Comparison of ENCODE assay signal across 20 cellular contexts in genomic region chr20:32855387-32855786, GRCh38. TPM values are rescaled to one million over a fixed set of nuclear protein-coding genes. Genes with fewer than 3 reads are reported as not detected.
A peak's percentile ranks its signal among the peaks of the same experiment; 100 is the strongest.
DNase-seq lines count a peak whose midpoint lies in the region; ATAC-seq and TF ChIP-seq lines count a peak whose summit lies in the region.
"Had no signal": no experiment of that assay in that cellular context is flagged by ENCODE, and none has a peak within 500 bp of the region (broad histone marks: within the 10 kb centered on the region; RNA-seq: fewer than 3 reads in every experiment).

No MANE protein-coding gene starts in this region.

- peaks cover 7% of the 10 kb centered on the region for H3K36me3 ChIP-seq in CD8-positive, alpha-beta T cell (ENCODE audit: insufficient read depth, low read length)
- H3K36me3 ChIP-seq: breast epithelium had no signal

- TF ChIP-seq CTCF in CD8-positive, alpha-beta T cell (IDR thresholded peaks at IDR 0.05) = no peak

- no peak overlapping the region for H3K4me3 Mint-ChIP-seq in activated CD4-positive, alpha-beta T cell treated with anti-CD3 and anti-CD28 coated beads for 36 hours
- H3K4me3 Mint-ChIP-seq in CD8-positive, alpha-beta T cell = no peak overlapping the region
- H3K4me3 Mint-ChIP-seq in immature natural killer cell = no peak overlapping the region

- H3K9me3 ChIP-seq in CD8-positive, alpha-beta T cell (ENCODE audit: low read length) = no peaks in the 10 kb centered on the region
- H3K9me3 ChIP-seq: BE2C, breast epithelium, mucosa of descending colon had no signal

- H3K4me3 ChIP-seq in CD8-positive, alpha-beta T cell (ENCODE audit: low read depth, low read length) = no peak overlapping the region
- H3K4me3 ChIP-seq: breast epithelium, mucosa of descending colon had no signal

- intact Hi-C loops in activated CD4-positive, alpha-beta T cell treated with anti-CD3 and anti-CD28 coated beads for 36 hours (cut with DNase I, micrococcal nuclease) = no loop called here
- intact Hi-C loops in CD8-positive, alpha-beta T cell (cut with DNase I, micrococcal nuclease) = loop anchor here in 1 of 2 experiments (5.0 kb wide), 1 partner anchor 63 kb away; no protein-coding TSS in a partner anchor
- intact Hi-C loops in left ventricle myocardium superior (cut with micrococcal nuclease) = no loop called here

- CTCF ChIA-PET in activated CD4-positive, alpha-beta T cell treated with anti-CD3 and anti-CD28 coated beads for 36 hours (lab: Charles Lee) = interaction anchor here (1.0 kb wide), 1 partner anchor 9 kb away, joined by 3 read pairs; no protein-coding TSS in a partner anchor
- CTCF ChIA-PET in CD8-positive, alpha-beta T cell (lab: Charles Lee) = no interaction called here

- DNase-seq in activated CD4-positive, alpha-beta T cell treated with anti-CD3 and anti-CD28 coated beads for 36 hours = no peak
- no peak for DNase-seq in activated CD4-positive, alpha-beta T cell treated with anti-CD3 and anti-CD28 coated beads for 48 hours
- DNase-seq in CD8-positive, alpha-beta T cell = no peak
- DNase-seq in RPMI8226 (peak; percentile 82), immature natural killer cell (no peak), left ventricle myocardium superior (no peak), HuH-7 (ENCODE audit: low spot score) (no peak)
- DNase-seq: activated T-cell treated with anti-CD3 and anti-CD28 coated beads, Interleukin-2, amount 50 U/mL, for 4 hours; BE2C; dermis blood vessel endothelial cell; mucosa of descending colon; NCI-H1417 treated with DMSO at 0.1 percent for 48 hours; NCI-H526; SHP77 treated with DMSO at 0.1 percent for 48 hours; stimulated activated CD4-positive, alpha-beta T cell treated with anti-CD3 and anti-CD28 coated beads, Interleukin-4, amount 100 ng/mL, for 24 hours had no signal

- H3K27me3 Mint-ChIP-seq in activated CD4-positive, alpha-beta T cell treated with anti-CD3 and anti-CD28 coated beads for 36 hours = no peaks in the 10 kb centered on the region
- H3K27me3 Mint-ChIP-seq in CD8-positive, alpha-beta T cell (ENCODE audit: low read depth) = no peaks in the 10 kb centered on the region
- peaks cover 0 to 3% (median 3%) of the 10 kb centered on the region in 3 donors for H3K27me3 Mint-ChIP-seq in immature natural killer cell (ENCODE audit: low read depth in 3 of 3)

- no peaks in the 10 kb centered on the region for H3K27me3 ChIP-seq in CD8-positive, alpha-beta T cell (ENCODE audit: insufficient read depth, low read length)
- H3K27me3 ChIP-seq: BE2C, breast epithelium had no signal

- ATAC-seq in activated CD4-positive, alpha-beta T cell treated with anti-CD3 and anti-CD28 coated beads for 36 hours = no peak
- ATAC-seq in CD8-positive, alpha-beta T cell = no peak
- no peak for ATAC-seq in left ventricle myocardium superior
- no peak for ATAC-seq in HG02840 (IDR thresholded peaks at IDR 0.05; ENCODE audit: low FRiP score, unreplicated experiment)
- ATAC-seq: HCT116, HepG2, mucosa of descending colon had no signal

- no peaks in the 10 kb centered on the region for H3K9me3 Mint-ChIP-seq in activated CD4-positive, alpha-beta T cell treated with anti-CD3 and anti-CD28 coated beads for 36 hours (ENCODE audit: low read depth)
- no peaks in the 10 kb centered on the region for H3K9me3 Mint-ChIP-seq in CD8-positive, alpha-beta T cell
- no peaks in the 10 kb centered on the region for H3K9me3 Mint-ChIP-seq in immature natural killer cell
- H3K9me3 Mint-ChIP-seq: activated T-cell treated with anti-CD3 and anti-CD28 coated beads, Interleukin-2, amount 50 U/mL, for 4 hours had no signal

- no peak overlapping the region for H3K27ac ChIP-seq in CD8-positive, alpha-beta T cell (ENCODE audit: low read depth, low read length)
- H3K27ac ChIP-seq: breast epithelium had no signal

- H3K27ac Mint-ChIP-seq in activated CD4-positive, alpha-beta T cell treated with anti-CD3 and anti-CD28 coated beads for 36 hours = peak overlapping the region; percentile 85
- H3K27ac Mint-ChIP-seq in CD8-positive, alpha-beta T cell = peak overlapping the region; percentile 47
- H3K27ac Mint-ChIP-seq in immature natural killer cell = peak overlapping the region; percentile 64 to 78 (median 70)

- no peaks in the 10 kb centered on the region for H3K4me1 ChIP-seq in CD8-positive, alpha-beta T cell (ENCODE audit: insufficient read depth, low read length)
- H3K4me1 ChIP-seq: BE2C, breast epithelium had no signal

- H3K4me1 Mint-ChIP-seq in activated CD4-positive, alpha-beta T cell treated with anti-CD3 and anti-CD28 coated beads for 36 hours = peaks cover 20% of the 10 kb centered on the region
- H3K4me1 Mint-ChIP-seq in CD8-positive, alpha-beta T cell (ENCODE audit: low read depth) = peaks cover 24% of the 10 kb centered on the region
- peaks cover 28 to 50% of the 10 kb centered on the region in 2 donors for H3K4me1 Mint-ChIP-seq in immature natural killer cell

- peaks cover 32% of the 10 kb centered on the region for H3K36me3 Mint-ChIP-seq in activated CD4-positive, alpha-beta T cell treated with anti-CD3 and anti-CD28 coated beads for 36 hours (ENCODE audit: low read depth)
- H3K36me3 Mint-ChIP-seq in CD8-positive, alpha-beta T cell = peaks cover 68% of the 10 kb centered on the region
- H3K36me3 Mint-ChIP-seq in immature natural killer cell = peaks cover 3 to 27% (median 8%) of the 10 kb centered on the region in 3 donors

- POLR2A ChIA-PET in activated CD4-positive, alpha-beta T cell treated with anti-CD3 and anti-CD28 coated beads for 36 hours (lab: Charles Lee) = interaction anchor here (1.0 kb wide), 1 partner anchor 34 kb away, joined by 3 read pairs; no protein-coding TSS in a partner anchor
- POLR2A ChIA-PET in CD8-positive, alpha-beta T cell (lab: Charles Lee) = no interaction called here

RNA-seq across cellular contexts. Expression of gene EFCAB8, which starts 3.3 kb away (rescaled TPM):
- total RNA-seq in activated CD4-positive, alpha-beta T cell treated with anti-CD3 and anti-CD28 coated beads for 36 hours = under 1 TPM; 0.37 to 0.40 TPM
- under 1 TPM; 0.75 to 0.92 TPM for total RNA-seq in CD8-positive, alpha-beta T cell
- polyA plus RNA-seq in immature natural killer cell = under 1 TPM in 1 of 3 donors, not detected in 2; 0.20 TPM
- not detected for total RNA-seq in left ventricle myocardium superior
- polyA plus RNA-seq: liver had no signal

RNA-seq across cellular contexts. Expression of gene MAPRE1, which starts 35.6 kb away (rescaled TPM):
- 100 to 1,000 TPM; 112 to 125 TPM for total RNA-seq in activated CD4-positive, alpha-beta T cell treated with anti-CD3 and anti-CD28 coated beads for 36 hours
- 100 to 1,000 TPM; 144 to 148 TPM for total RNA-seq in CD8-positive, alpha-beta T cell
- 100 to 1,000 TPM; 137 to 218 (median 150) TPM for polyA plus RNA-seq in immature natural killer cell
- total RNA-seq in left ventricle myocardium superior = 65.7 TPM
